ENCODE assay signal across 15 cellular contexts in genomic region chr17:45175759-45176140, GRCh38. TPM values are rescaled to one million over a fixed set of nuclear protein-coding genes. Genes with fewer than 3 reads are reported as not detected.
DNase-seq lines count a peak whose midpoint lies in the region; ATAC-seq and TF ChIP-seq lines count a peak whose summit lies in the region.
"Had no signal": no experiment of that assay in that cellular context is flagged by ENCODE, and none has a peak within 500 bp of the region (broad histone marks: within the 10 kb centered on the region; RNA-seq: fewer than 3 reads in every experiment).

No MANE protein-coding gene starts in this region.

- no peaks in the 10 kb centered on the region for H3K36me3 ChIP-seq in mesendoderm (ENCODE audit: control insufficient read depth, insufficient read depth, low read length)
- no peaks in the 10 kb centered on the region for H3K36me3 ChIP-seq in CD8-positive, alpha-beta memory T cell (ENCODE audit: insufficient read depth, low read length)
- H3K36me3 ChIP-seq: left ventricle myocardium inferior, pancreas had no signal

- no peak overlapping the region for H3K4me3 Mint-ChIP-seq in activated T-cell treated with anti-CD3 and anti-CD28 coated beads, Interleukin-2, amount 50 U/mL, for 24 hours
- no peak overlapping the region for H3K4me3 Mint-ChIP-seq in activated T-cell treated with anti-CD3 and anti-CD28 coated beads, Interleukin-2, amount 50 U/mL, for 4 hours
- no peak overlapping the region for H3K4me3 Mint-ChIP-seq in type B pancreatic cell
- no peak overlapping the region for H3K4me3 Mint-ChIP-seq in CD8-positive, alpha-beta memory T cell
- H3K4me3 Mint-ChIP-seq in stimulated activated naive B cell treated with anti-CD40 and anti-IgM and Interleukin-4, amounts not matched to agents 10 μg/mL and 1 μg/mL and 100 μg/mL, for 72 hours, result no peak overlapping the region
- H3K4me3 Mint-ChIP-seq: stimulated activated naive CD8-positive, alpha-beta T cell treated with anti-CD3 and anti-CD28 coated beads, Interleukin-15, amount 100 ng/mL, for 72 hours had no signal

- peak overlapping the region; percentile 31 for H3K56ac ChIP-seq in mesendoderm (ENCODE audit: low read length)

- H3K27ac ChIP-seq in mesendoderm (ENCODE audit: low read depth, low read length), result no peak overlapping the region
- H3K27ac ChIP-seq in CD8-positive, alpha-beta memory T cell (ENCODE audit: low read depth, low read length), result no peak overlapping the region
- H3K27ac ChIP-seq: 22Rv1, left ventricle myocardium inferior, pancreas had no signal

- no peaks in the 10 kb centered on the region for H3K27me3 ChIP-seq in mesendoderm (ENCODE audit: insufficient read depth, low read length, poor library complexity)
- H3K27me3 ChIP-seq in CD8-positive, alpha-beta memory T cell (ENCODE audit: insufficient read depth, low read length, poor library complexity, severe bottlenecking), result no peaks in the 10 kb centered on the region
- H3K27me3 ChIP-seq: body of pancreas, pancreas had no signal

- H3K9me3 ChIP-seq in CD8-positive, alpha-beta memory T cell (ENCODE audit: low read length), result no peaks in the 10 kb centered on the region
- H3K9me3 ChIP-seq: body of pancreas, left ventricle myocardium inferior, pancreas had no signal

- TF ChIP-seq CTCF in type B pancreatic cell (conservative IDR thresholded peaks at IDR 0.05), result no peak

- H2BK15ac ChIP-seq in mesendoderm (replicated peaks; ENCODE audit: low read depth), result no peak overlapping the region

- H3K4me2 ChIP-seq in mesendoderm (ENCODE audit: low read length), result no peak overlapping the region

- WGBS in mesendoderm (ENCODE audit: extremely low coverage, insufficient coverage, low lambda C conversion rate), result no CpG with 5 or more reads among the region's 3 CpGs

- no peak overlapping the region for H3K23ac ChIP-seq in mesendoderm (ENCODE audit: low read length)

- no peaks in the 10 kb centered on the region for H3K9me3 Mint-ChIP-seq in activated T-cell treated with anti-CD3 and anti-CD28 coated beads, Interleukin-2, amount 50 U/mL, for 24 hours
- H3K9me3 Mint-ChIP-seq in activated T-cell treated with anti-CD3 and anti-CD28 coated beads, Interleukin-2, amount 50 U/mL, for 4 hours, result no peaks in the 10 kb centered on the region
- H3K9me3 Mint-ChIP-seq in type B pancreatic cell, result no peaks in the 10 kb centered on the region
- no peaks in the 10 kb centered on the region for H3K9me3 Mint-ChIP-seq in CD8-positive, alpha-beta memory T cell
- no peaks in the 10 kb centered on the region for H3K9me3 Mint-ChIP-seq in stimulated activated naive B cell treated with anti-CD40 and anti-IgM and Interleukin-4, amounts not matched to agents 10 μg/mL and 1 μg/mL and 100 μg/mL, for 72 hours
- H3K9me3 Mint-ChIP-seq: stimulated activated naive CD8-positive, alpha-beta T cell treated with anti-CD3 and anti-CD28 coated beads, Interleukin-15, amount 100 ng/mL, for 72 hours had no signal

- no peak overlapping the region for H3K18ac ChIP-seq in mesendoderm (ENCODE audit: low read length)

- no peak for DNase-seq in activated T-cell treated with anti-CD3 and anti-CD28 coated beads, Interleukin-2, amount 50 U/mL, for 24 hours
- DNase-seq in activated T-cell treated with anti-CD3 and anti-CD28 coated beads, Interleukin-2, amount 50 U/mL, for 4 hours, result no peak
- DNase-seq in mesendoderm (no peak), type B pancreatic cell (ENCODE audit: extremely low spot score, unreplicated experiment) (no peak)
- DNase-seq in CD8-positive, alpha-beta memory T cell, result no peak
- DNase-seq in stimulated activated naive B cell treated with anti-CD40 and anti-IgM and Interleukin-4, amounts not matched to agents 10 μg/mL and 1 μg/mL and 100 μg/mL, for 72 hours, result no peak
- DNase-seq: activated T-cell treated with anti-CD3 and anti-CD28 coated beads, Interleukin-2, amount 50 U/mL, for 1 hour; body of pancreas; DMS53; left ventricle myocardium inferior; NCI-H1694 treated with DMSO at 0.1 percent for 48 hours; pancreas; stimulated activated CD4-positive, alpha-beta T cell treated with anti-CD3 and anti-CD28 coated beads, Interleukin-4, amount 100 ng/mL, for 1 hour; stimulated activated naive CD8-positive, alpha-beta T cell treated with anti-CD3 and anti-CD28 coated beads, Interleukin-15, amount 100 ng/mL, for 72 hours had no signal

- H3K79me1 ChIP-seq in mesendoderm (ENCODE audit: low read length), result no peaks in the 10 kb centered on the region

- H3K27me3 Mint-ChIP-seq in activated T-cell treated with anti-CD3 and anti-CD28 coated beads, Interleukin-2, amount 50 U/mL, for 24 hours, result no peaks in the 10 kb centered on the region
- no peaks in the 10 kb centered on the region for H3K27me3 Mint-ChIP-seq in activated T-cell treated with anti-CD3 and anti-CD28 coated beads, Interleukin-2, amount 50 U/mL, for 4 hours (ENCODE audit: low read depth)
- no peaks in the 10 kb centered on the region for H3K27me3 Mint-ChIP-seq in type B pancreatic cell
- H3K27me3 Mint-ChIP-seq in CD8-positive, alpha-beta memory T cell, result no peaks in the 10 kb centered on the region
- no peaks in the 10 kb centered on the region for H3K27me3 Mint-ChIP-seq in stimulated activated naive B cell treated with anti-CD40 and anti-IgM and Interleukin-4, amounts not matched to agents 10 μg/mL and 1 μg/mL and 100 μg/mL, for 72 hours
- H3K27me3 Mint-ChIP-seq: stimulated activated naive CD8-positive, alpha-beta T cell treated with anti-CD3 and anti-CD28 coated beads, Interleukin-15, amount 100 ng/mL, for 72 hours had no signal

- CTCF ChIA-PET in CD8-positive, alpha-beta memory T cell (lab: Charles Lee), result interaction anchor here (1.4 to 1.6 kb wide), 2 partner anchors 21 to 40 kb away, joined by 4 to 5 read pairs; partner anchors contain the start of gene ACBD4

- no peak overlapping the region for H4K5ac ChIP-seq in mesendoderm (ENCODE audit: low read length)

- peaks cover 22% of the 10 kb centered on the region for H3K4me1 Mint-ChIP-seq in activated T-cell treated with anti-CD3 and anti-CD28 coated beads, Interleukin-2, amount 50 U/mL, for 24 hours (ENCODE audit: low read depth)
- peaks cover 18% of the 10 kb centered on the region for H3K4me1 Mint-ChIP-seq in activated T-cell treated with anti-CD3 and anti-CD28 coated beads, Interleukin-2, amount 50 U/mL, for 4 hours (ENCODE audit: low read depth)
- peaks cover 13% of the 10 kb centered on the region for H3K4me1 Mint-ChIP-seq in type B pancreatic cell (ENCODE audit: unreplicated experiment)
- H3K4me1 Mint-ChIP-seq in CD8-positive, alpha-beta memory T cell, result peaks cover 7 to 21% (median 9%) of the 10 kb centered on the region in 3 donors
- H3K4me1 Mint-ChIP-seq in stimulated activated naive B cell treated with anti-CD40 and anti-IgM and Interleukin-4, amounts not matched to agents 10 μg/mL and 1 μg/mL and 100 μg/mL, for 72 hours, result peaks cover 11 to 26% of the 10 kb centered on the region in 2 donors

- ATAC-seq in activated T-cell treated with anti-CD3 and anti-CD28 coated beads, Interleukin-2, amount 50 U/mL, for 4 hours, result no peak
- no peak for ATAC-seq in stimulated activated naive B cell treated with anti-CD40 and anti-IgM and Interleukin-4, amounts not matched to agents 10 μg/mL and 1 μg/mL and 100 μg/mL, for 72 hours (replicated peaks)
- ATAC-seq: body of pancreas; pancreas; stimulated activated naive CD8-positive, alpha-beta T cell treated with anti-CD3 and anti-CD28 coated beads, Interleukin-15, amount 100 ng/mL, for 72 hours had no signal

- no peaks in the 10 kb centered on the region for H3K79me2 ChIP-seq in mesendoderm (ENCODE audit: control insufficient read depth, insufficient read depth, low read length)

- no peak overlapping the region for H4K8ac ChIP-seq in mesendoderm (ENCODE audit: low read depth, low read length)

- POLR2A ChIA-PET in CD8-positive, alpha-beta memory T cell (lab: Charles Lee), result interaction anchor here (1.7 kb wide), 1 partner anchor 14 kb away, joined by 8 read pairs; the partner anchor contains the start of gene HEXIM2

- H3K4me3 ChIP-seq in mesendoderm (ENCODE audit: low read length), result no peak overlapping the region
- no peak overlapping the region for H3K4me3 ChIP-seq in CD8-positive, alpha-beta memory T cell (ENCODE audit: low read length)
- H3K4me3 ChIP-seq: body of pancreas, left ventricle myocardium inferior, pancreas had no signal

- H3K4ac ChIP-seq in mesendoderm (ENCODE audit: low read depth, low read length), result no peak overlapping the region

- no peaks in the 10 kb centered on the region for H3K36me3 Mint-ChIP-seq in activated T-cell treated with anti-CD3 and anti-CD28 coated beads, Interleukin-2, amount 50 U/mL, for 24 hours (ENCODE audit: low read depth)
- H3K36me3 Mint-ChIP-seq in activated T-cell treated with anti-CD3 and anti-CD28 coated beads, Interleukin-2, amount 50 U/mL, for 4 hours (ENCODE audit: insufficient read depth), result no peaks in the 10 kb centered on the region
- H3K36me3 Mint-ChIP-seq in type B pancreatic cell, result no peaks in the 10 kb centered on the region
- H3K36me3 Mint-ChIP-seq in CD8-positive, alpha-beta memory T cell, result peaks cover 0 to 1% (median 0%) of the 10 kb centered on the region in 3 donors
- H3K36me3 Mint-ChIP-seq in stimulated activated naive B cell treated with anti-CD40 and anti-IgM and Interleukin-4, amounts not matched to agents 10 μg/mL and 1 μg/mL and 100 μg/mL, for 72 hours, result peaks cover 0 to 3% of the 10 kb centered on the region in 2 donors

- no peak overlapping the region for H2BK120ac ChIP-seq in mesendoderm (ENCODE audit: low read depth, low read length)

- no peak overlapping the region for H2AK5ac ChIP-seq in mesendoderm (ENCODE audit: low read length)

- no peak overlapping the region for H3K9ac ChIP-seq in mesendoderm (ENCODE audit: low read length)

- no peak overlapping the region for H2BK5ac ChIP-seq in mesendoderm (ENCODE audit: low read length)

- peak overlapping the region; percentile 64 for H3K27ac Mint-ChIP-seq in activated T-cell treated with anti-CD3 and anti-CD28 coated beads, Interleukin-2, amount 50 U/mL, for 24 hours
- peak overlapping the region; percentile 51 for H3K27ac Mint-ChIP-seq in type B pancreatic cell
- H3K27ac Mint-ChIP-seq in CD8-positive, alpha-beta memory T cell, result peak overlapping the region in 2 of 8 donors; percentile 8 to 45
- no peak overlapping the region for H3K27ac Mint-ChIP-seq in stimulated activated naive B cell treated with anti-CD40 and anti-IgM and Interleukin-4, amounts not matched to agents 10 μg/mL and 1 μg/mL and 100 μg/mL, for 72 hours
- H3K27ac Mint-ChIP-seq: stimulated activated naive CD8-positive, alpha-beta T cell treated with anti-CD3 and anti-CD28 coated beads, Interleukin-15, amount 100 ng/mL, for 72 hours had no signal

- peaks cover 14% of the 10 kb centered on the region for H3K4me1 ChIP-seq in mesendoderm (ENCODE audit: control insufficient read depth, low read depth, low read length)
- H3K4me1 ChIP-seq in CD8-positive, alpha-beta memory T cell (ENCODE audit: insufficient read depth, low read length), result peaks cover 23% of the 10 kb centered on the region

RNA-seq across cellular contexts. Expression of gene HEXIM2, which starts 14.1 kb away (rescaled TPM):
- 1 to 10 TPM; 5.3 to 7.6 (median 6.2) TPM for total RNA-seq in activated T-cell treated with anti-CD3 and anti-CD28 coated beads, Interleukin-2, amount 50 U/mL, for 4 hours
- 3.4 TPM for polyA plus RNA-seq in mesendoderm (2013, experiment 1 of 2)
- polyA plus RNA-seq in mesendoderm (2013, experiment 2 of 2), result 3.0 TPM
- total RNA-seq in type B pancreatic cell (ENCODE audit: low replicate concordance), result 5.3 and 11.5 TPM in 2 replicates
- 1 to 10 TPM; 7.7 to 9.3 TPM for total RNA-seq in CD8-positive, alpha-beta memory T cell
- polyA plus RNA-seq in CD8-positive, alpha-beta memory T cell, result 4.0 TPM

RNA-seq across cellular contexts. Expression of gene HEXIM1, which starts 27.5 kb away (rescaled TPM):
- total RNA-seq in activated T-cell treated with anti-CD3 and anti-CD28 coated beads, Interleukin-2, amount 50 U/mL, for 4 hours, result 10 to 100 TPM; 49.6 to 60.8 (median 51.3) TPM
- 20.9 TPM for polyA plus RNA-seq in mesendoderm (2013, experiment 1 of 2)
- polyA plus RNA-seq in mesendoderm (2013, experiment 2 of 2), result 20.6 TPM
- total RNA-seq in type B pancreatic cell (ENCODE audit: low replicate concordance), result 27.5 and 34.5 TPM in 2 replicates
- 10 to 100 TPM; 48.3 to 51.1 TPM for total RNA-seq in CD8-positive, alpha-beta memory T cell
- polyA plus RNA-seq in CD8-positive, alpha-beta memory T cell, result 5.6 TPM

RNA-seq across cellular contexts. Expression of gene ACBD4, which starts 40.3 kb away (rescaled TPM):
- total RNA-seq in activated T-cell treated with anti-CD3 and anti-CD28 coated beads, Interleukin-2, amount 50 U/mL, for 4 hours, result 1 to 10 TPM; 4.5 to 5.7 (median 4.7) TPM
- 1.4 TPM for polyA plus RNA-seq in mesendoderm (2013, experiment 1 of 2)
- 1.3 TPM for polyA plus RNA-seq in mesendoderm (2013, experiment 2 of 2)
- 9.8 and 11.5 TPM in 2 replicates for total RNA-seq in type B pancreatic cell (ENCODE audit: low replicate concordance)
- total RNA-seq in CD8-positive, alpha-beta memory T cell, result 1 to 10 TPM; 8.8 to 9.7 TPM
- 15.0 TPM for polyA plus RNA-seq in CD8-positive, alpha-beta memory T cell

RNA-seq across cellular contexts. Expression of gene PLCD3, which starts 43.4 kb away (rescaled TPM):
- total RNA-seq in activated T-cell treated with anti-CD3 and anti-CD28 coated beads, Interleukin-2, amount 50 U/mL, for 4 hours, result 1 to 10 TPM; 3.5 to 5.5 (median 3.5) TPM
- polyA plus RNA-seq in mesendoderm (2013, experiment 1 of 2), result 14.9 TPM
- 14.1 TPM for polyA plus RNA-seq in mesendoderm (2013, experiment 2 of 2)
- total RNA-seq in type B pancreatic cell (ENCODE audit: low replicate concordance), result 45.8 and 56.1 TPM in 2 replicates
- 1 to 10 TPM; 5.5 to 7.2 TPM for total RNA-seq in CD8-positive, alpha-beta memory T cell
- polyA plus RNA-seq in CD8-positive, alpha-beta memory T cell, result 1.1 TPM

RNA-seq across cellular contexts. Expression of gene FMNL1, which starts 45.9 kb away (rescaled TPM):
- total RNA-seq in activated T-cell treated with anti-CD3 and anti-CD28 coated beads, Interleukin-2, amount 50 U/mL, for 4 hours, result 100 to 1,000 TPM; 141 to 190 (median 158) TPM
- polyA plus RNA-seq in mesendoderm (2013, experiment 1 of 2), result 3.0 TPM
- 3.6 TPM for polyA plus RNA-seq in mesendoderm (2013, experiment 2 of 2)
- 1.9 and 6.0 TPM in 2 replicates for total RNA-seq in type B pancreatic cell (ENCODE audit: low replicate concordance)
- total RNA-seq in CD8-positive, alpha-beta memory T cell, result 100 to 1,000 TPM; 260 to 265 TPM
- polyA plus RNA-seq in CD8-positive, alpha-beta memory T cell, result 58.6 TPM
